ENCODE assay signal across 8 cellular contexts in the genomic region with DNA sequence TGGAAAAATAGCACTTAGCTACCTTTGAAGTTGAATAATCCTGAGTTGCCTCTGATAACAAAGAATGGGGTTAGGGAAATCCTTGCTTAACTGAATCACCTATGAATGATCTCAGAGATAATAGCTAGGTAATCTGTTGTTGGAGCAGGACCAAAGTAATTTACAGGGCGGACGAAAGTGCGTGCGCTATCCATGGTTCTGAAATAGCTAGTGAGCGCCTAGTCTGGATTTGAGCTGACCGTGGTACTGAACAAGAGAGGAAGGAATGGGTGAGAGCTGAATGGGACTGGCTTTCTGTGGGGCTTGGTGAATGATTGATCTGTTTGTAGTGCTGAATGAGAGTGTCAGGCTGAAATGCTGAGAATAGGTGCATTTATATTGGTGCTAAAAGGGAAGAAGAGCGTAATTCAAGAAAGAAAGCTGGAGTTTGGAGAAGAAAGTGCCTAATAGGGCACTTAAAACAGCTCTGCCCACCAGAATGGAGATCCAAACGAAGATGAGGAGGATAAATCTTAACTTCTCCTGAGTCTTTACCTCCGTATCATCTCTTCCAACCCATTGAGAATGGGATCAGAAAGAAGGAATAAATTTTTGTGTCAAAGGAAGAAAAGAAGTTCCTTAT. TPM values are rescaled to one million over a fixed set of nuclear protein-coding genes. Genes with fewer than 3 reads are reported as not detected.
A peak's percentile ranks its signal among the peaks of the same experiment; 100 is the strongest.
DNase-seq lines count a peak whose midpoint lies in the region; ATAC-seq and TF ChIP-seq lines count a peak whose summit lies in the region.

No MANE protein-coding gene starts in this region.

- peaks cover 33% of the 10 kb centered on the region for H3K27me3 Mint-ChIP-seq in MCF 10A (ENCODE audit: insufficient read depth, unreplicated experiment)

- CTCF ChIA-PET in MCF 10A (lab: Yijun Ruan, JAX): interaction anchor here (0.5 to 1.2 kb wide), 5 partner anchors 50 to 579 kb away, joined by 3 to 4 read pairs (median 3); no protein-coding TSS in a partner anchor

- no peaks in the 10 kb centered on the region for H3K36me3 Mint-ChIP-seq in MCF 10A (ENCODE audit: insufficient read depth, unreplicated experiment)

- no TSS peak for BruUV-seq in MCF 10A (replicated peaks; lab: Mats Ljungman, UMichigan)

- no peaks in the 10 kb centered on the region for H3K36me3 ChIP-seq in breast epithelium

- no peaks in the 10 kb centered on the region for H3K9me3 Mint-ChIP-seq in MCF 10A (ENCODE audit: unreplicated experiment)

- DNase-seq in MCF 10A (ENCODE audit: unreplicated experiment) (peak; percentile 90), breast epithelium (ENCODE audit: low spot score in 2 of 2) (no peak), NOMO-1 treated with dmso at 0.1 percent for 144 hours (lab: John Stamatoyannopoulos, UW; ENCODE audit: unreplicated experiment) (peak; percentile 43), midbrain (lab: John Stamatoyannopoulos, UW) (peak; percentile 37), omental fat pad (ENCODE audit: low spot score) (no peak), NCI-H1417 treated with DMSO at 0.1 percent for 48 hours (lab: John Stamatoyannopoulos, UW) (no peak)
- peak; percentile 9 for DNase-seq in central memory CD4-positive, alpha-beta T cell
- no peak for DNase-seq in activated CD4-positive, CD25-positive, alpha-beta regulatory T cell treated with anti-CD3 and anti-CD28 coated beads, Interleukin-2, amount 50 U/mL, for 72 hours

- H3K27ac ChIP-seq in breast epithelium: no peak overlapping the region

- no peak overlapping the region for H3K4me3 Mint-ChIP-seq in MCF 10A (ENCODE audit: unreplicated experiment)

- intact Hi-C loops in MCF 10A (cut with micrococcal nuclease): no loop called here
- intact Hi-C loops in breast epithelium (cut with DNase I; ENCODE audit: low total_unique reads): no loop called here

- H3K9me3 ChIP-seq in breast epithelium: peaks cover 0 to 6% of the 10 kb centered on the region in 2 donors

- no peak for TF ChIP-seq CTCF in MCF 10A (IDR thresholded peaks at IDR 0.05; ENCODE audit: unreplicated experiment)
- no peak for TF ChIP-seq CTCF in breast epithelium (IDR thresholded peaks at IDR 0.05)
- TF ChIP-seq CTCF in omental fat pad (IDR thresholded peaks at IDR 0.05): no peak

- no peaks in the 10 kb centered on the region for H3K4me1 ChIP-seq in breast epithelium

- no peak overlapping the region for H3K4me3 ChIP-seq in breast epithelium

- POLR2A ChIA-PET in MCF 10A (lab: Yijun Ruan, JAX): interaction anchor here (0.6 kb wide), 1 partner anchor 52 kb away, joined by 3 read pairs; no protein-coding TSS in a partner anchor

- no peaks in the 10 kb centered on the region for H3K4me1 Mint-ChIP-seq in MCF 10A (ENCODE audit: insufficient read depth, unreplicated experiment)

- H3K27ac Mint-ChIP-seq in MCF 10A (ENCODE audit: low read depth, unreplicated experiment): no peak overlapping the region

- no peak for ATAC-seq in omental fat pad (ENCODE audit: low FRiP score)

- no peaks in the 10 kb centered on the region for H3K27me3 ChIP-seq in breast epithelium

- TF ChIP-seq POLR2A in breast epithelium (IDR thresholded peaks at IDR 0.05): no peak

RNA-seq across cellular contexts. Expression of gene SCN10A, which starts 10.1 kb away (rescaled TPM):
- total RNA-seq in MCF 10A (2022) (not detected in 2 replicates), breast epithelium (not detected), omental fat pad (not detected)

Comparison
In these comparisons a context has a peak if more than half of its experiments do, and no peak if none do; other contexts are left out.
1. DNase-seq: peak in MCF 10A (single experiment), NOMO-1 treated with dmso at 0.1 percent for 144 hours (single experiment), central memory CD4-positive, alpha-beta T cell (single experiment) and midbrain (single experiment); none in breast epithelium (0 of 2), omental fat pad (single experiment), activated CD4-positive, CD25-positive, alpha-beta regulatory T cell treated with anti-CD3 and anti-CD28 coated beads, Interleukin-2, amount 50 U/mL, for 72 hours (single experiment) and NCI-H1417 treated with DMSO at 0.1 percent for 48 hours (single experiment).